Comparison of ENCODE assay signal across 18 cellular contexts in genomic region chr16:1642753-1643152, GRCh38. TPM values are rescaled to one million over a fixed set of nuclear protein-coding genes. Genes with fewer than 3 reads are reported as not detected.
DNase-seq lines count a peak whose midpoint lies in the region; ATAC-seq and TF ChIP-seq lines count a peak whose summit lies in the region.
"Had no signal": no experiment of that assay in that cellular context is flagged by ENCODE, and none has a peak within 500 bp of the region (broad histone marks: within the 10 kb centered on the region; RNA-seq: fewer than 3 reads in every experiment).

No MANE protein-coding gene starts in this region.

- H3K9ac ChIP-seq in BLaER1 (no peak overlapping the region; the same call in 1 of the 2 replicates), endodermal cell (ENCODE audit: extremely low read depth, low read length, poor library complexity, severe bottlenecking) (no peak overlapping the region)

- in situ Hi-C loops in gastrocnemius medialis (cut with MboI; ENCODE audit: low sequenced_read_pairs in 4 of 4), result no loop called here

- no peak overlapping the region for H3K4me2 ChIP-seq in BLaER1

- H3K27ac ChIP-seq in BLaER1, result peak overlapping the region; percentile 78
- H3K27ac ChIP-seq in endodermal cell (ENCODE audit: low read depth, low read length), result no peak overlapping the region
- peak overlapping the region; percentile 68 to 82 (median 77) for H3K27ac ChIP-seq in gastrocnemius medialis
- H3K27ac ChIP-seq in upper lobe of left lung, result no peak overlapping the region
- H3K27ac ChIP-seq: RWPE1 had no signal

- peaks cover 30% of the 10 kb centered on the region for H3K4me1 Mint-ChIP-seq in T-helper 17 cell
- peaks cover 15% of the 10 kb centered on the region for H3K4me1 Mint-ChIP-seq in endodermal cell

- no peaks in the 10 kb centered on the region for H3K9me3 Mint-ChIP-seq in endodermal cell
- H3K9me3 Mint-ChIP-seq: CD4-positive, alpha-beta T cell; IgD-negative memory B cell had no signal

- H3K4me1 ChIP-seq in BLaER1 (peaks cover 94% of the 10 kb centered on the region), endodermal cell (ENCODE audit: control insufficient read depth, insufficient read depth, low read length) (no peaks in the 10 kb centered on the region), gastrocnemius medialis (peaks cover 32 to 39% of the 10 kb centered on the region in 2 donors), upper lobe of left lung (peaks cover 0 to 17% (median 0%) of the 10 kb centered on the region in 4 donors)
- H3K4me1 ChIP-seq: BE2C had no signal

- H3K27me3 ChIP-seq in BLaER1 (no peaks in the 10 kb centered on the region), endodermal cell (ENCODE audit: control insufficient read depth, insufficient read depth, low read length, poor library complexity, severe bottlenecking) (no peaks in the 10 kb centered on the region), gastrocnemius medialis (no peaks in the 10 kb centered on the region), upper lobe of left lung (no peaks in the 10 kb centered on the region)
- H3K27me3 ChIP-seq: BE2C had no signal

- no peak overlapping the region for H3K4me3 Mint-ChIP-seq in T-helper 17 cell
- no peak overlapping the region for H3K4me3 Mint-ChIP-seq in endodermal cell
- H3K4me3 Mint-ChIP-seq: CD4-positive, alpha-beta T cell; IgD-negative memory B cell had no signal

- intact Hi-C loops in gastrocnemius medialis (cut with DNase I; ENCODE audit: low total_unique reads), result loop anchor here (1.0 kb wide), 1 partner anchor 30 kb away; the partner anchor contains the start of genes CRAMP1 and IFT140

- 95 to 97% methylated on average over 11 of the region's 11 CpGs for WGBS in endodermal cell (ENCODE audit: insufficient coverage in 1 of 2, insufficient read length in 1 of 2), 2 experiments
- 96% methylated on average over 11 of the region's 11 CpGs for WGBS in upper lobe of left lung, 2 donors

- H3K36me3 ChIP-seq in BLaER1, result peaks cover 80% of the 10 kb centered on the region
- peaks cover 72% of the 10 kb centered on the region for H3K36me3 ChIP-seq in endodermal cell (ENCODE audit: control insufficient read depth, insufficient read depth, low read length)
- peaks cover 0 to 33% of the 10 kb centered on the region in 2 donors for H3K36me3 ChIP-seq in gastrocnemius medialis
- peaks cover 25 to 85% (median 70%) of the 10 kb centered on the region in 4 donors for H3K36me3 ChIP-seq in upper lobe of left lung

- TF ChIP-seq EP300 in upper lobe of left lung (IDR thresholded peaks at IDR 0.05), result no peak

- H3K4me3 ChIP-seq in BLaER1 (no peak overlapping the region), endodermal cell (ENCODE audit: low read length) (no peak overlapping the region), gastrocnemius medialis (no peak overlapping the region), upper lobe of left lung (no peak overlapping the region)

- TF ChIP-seq CTCF in endodermal cell (conservative IDR thresholded peaks at IDR 0.05), result no peak
- TF ChIP-seq CTCF in gastrocnemius medialis (IDR thresholded peaks at IDR 0.05 in 4 of 5, conservative IDR thresholded peaks at IDR 0.05 in 1 of 5), result no peak
- TF ChIP-seq CTCF in upper lobe of left lung (IDR thresholded peaks at IDR 0.05), result no peak
- TF ChIP-seq CTCF in GM10266 (IDR thresholded peaks at IDR 0.05; ENCODE audit: control insufficient read depth, insufficient read depth, low read depth, missing control alignments), result no peak

- H3K36me3 Mint-ChIP-seq in T-helper 17 cell (ENCODE audit: low read depth), result peaks cover 18% of the 10 kb centered on the region
- H3K36me3 Mint-ChIP-seq in endodermal cell (ENCODE audit: low read depth), result peaks cover 79% of the 10 kb centered on the region

- H3K9me3 ChIP-seq in BLaER1 (no peaks in the 10 kb centered on the region), T-helper 17 cell (ENCODE audit: control insufficient read depth, low read length, poor library complexity, severe bottlenecking) (no peaks in the 10 kb centered on the region), endodermal cell (ENCODE audit: control insufficient read depth, low read length) (no peaks in the 10 kb centered on the region), gastrocnemius medialis (no peaks in the 10 kb centered on the region), upper lobe of left lung (no peaks in the 10 kb centered on the region)
- H3K9me3 ChIP-seq: BE2C had no signal

- DNase-seq in T-helper 17 cell, result no peak
- no peak for DNase-seq in endodermal cell
- peak in 1 of 2 donors; percentile 29 for DNase-seq in gastrocnemius medialis
- no peak for DNase-seq in upper lobe of left lung
- no peak for DNase-seq in pons (ENCODE audit: low spot score)
- no peak for DNase-seq in GM10266 (ENCODE audit: extremely low spot score)
- DNase-seq: BE2C; CD4-positive, alpha-beta T cell; COR-L47; DMS79; NCI-H1105 treated with DMSO at 0.1 percent for 48 hours; NCI-H2029 treated with DMSO at 0.1 percent for 48 hours; NCI-H226; NCI-H510A treated with DMSO at 0.1 percent for 48 hours; NCI-H748 treated with DMSO at 0.1 percent for 48 hours had no signal

- TF ChIP-seq POLR2A in gastrocnemius medialis (IDR thresholded peaks at IDR 0.05), result no peak
- no peak for TF ChIP-seq POLR2A in upper lobe of left lung (IDR thresholded peaks at IDR 0.05)

- H3K27ac Mint-ChIP-seq in T-helper 17 cell, result peak overlapping the region; percentile 79
- H3K27ac Mint-ChIP-seq in endodermal cell, result peak overlapping the region; percentile 8
- H3K27ac Mint-ChIP-seq: CD4-positive, alpha-beta T cell; IgD-negative memory B cell had no signal

- ATAC-seq in T-helper 17 cell (no peak), gastrocnemius medialis (peak; percentile 18 to 65), upper lobe of left lung (ENCODE audit: low FRiP score in 2 of 2) (no peak)

- H3K27me3 Mint-ChIP-seq in T-helper 17 cell, result no peaks in the 10 kb centered on the region
- H3K27me3 Mint-ChIP-seq in endodermal cell (ENCODE audit: insufficient read depth), result no peaks in the 10 kb centered on the region
- H3K27me3 Mint-ChIP-seq: CD4-positive, alpha-beta T cell; IgD-negative memory B cell had no signal

- H4K20me1 ChIP-seq in BLaER1, result no peaks in the 10 kb centered on the region

RNA-seq across cellular contexts. Expression of gene CRAMP1, which starts 30.6 kb away (rescaled TPM):
- total RNA-seq in T-helper 17 cell (10 to 100 TPM; 22.8 to 28.6 TPM), endodermal cell (10 to 100 TPM; 29.2 to 40.0 TPM), gastrocnemius medialis (10 to 100 TPM in 1 of 4 donors, 1 to 10 TPM in 3; 7.0 to 10.7 (median 8.7) TPM), upper lobe of left lung (10 to 100 TPM; 16.3 to 57.6 (median 20.6) TPM)
- 22.5 TPM for polyA plus RNA-seq in endodermal cell (2013, experiment 1 of 2)
- 19.3 TPM for polyA plus RNA-seq in endodermal cell (2013, experiment 2 of 2)

RNA-seq across cellular contexts. Expression of gene IFT140, which starts 30.9 kb away (rescaled TPM):
- total RNA-seq in T-helper 17 cell (1 to 10 TPM; 5.5 to 7.9 TPM), endodermal cell (10 to 100 TPM; 43.0 to 58.9 TPM), gastrocnemius medialis (1 to 10 TPM; 3.4 to 5.2 (median 4.8) TPM), upper lobe of left lung (100 to 1,000 TPM in 1 of 6 donors, 10 to 100 TPM in 5; 32.1 to 152 (median 49.8) TPM)
- 44.2 TPM for polyA plus RNA-seq in endodermal cell (2013, experiment 1 of 2)
- polyA plus RNA-seq in endodermal cell (2013, experiment 2 of 2), result 38.1 TPM

RNA-seq across cellular contexts. Expression of gene JPT2, which starts 35.3 kb away (rescaled TPM):
- 10 to 100 TPM; 11.6 to 14.4 TPM for total RNA-seq in T-helper 17 cell
- total RNA-seq in endodermal cell, result 100 to 1,000 TPM; 161 to 168 TPM
- polyA plus RNA-seq in endodermal cell (2013, experiment 1 of 2), result 154 TPM
- polyA plus RNA-seq in endodermal cell (2013, experiment 2 of 2), result 159 TPM
- 10 to 100 TPM in 3 of 4 donors, 1 to 10 TPM in 1; 8.7 to 28.2 (median 15.9) TPM for total RNA-seq in gastrocnemius medialis
- total RNA-seq in upper lobe of left lung, result 10 to 100 TPM; 15.8 to 60.5 (median 38.3) TPM

Comparison
In these comparisons a context has a peak if more than half of its experiments do, and no peak if none do; other contexts are left out.
1. H3K27ac ChIP-seq: peak in BLaER1 (single experiment) and gastrocnemius medialis (4 of 4); none in endodermal cell (single experiment) and upper lobe of left lung (0 of 4).
2. ATAC-seq: peak in gastrocnemius medialis (2 of 2); none in T-helper 17 cell (single experiment) and upper lobe of left lung (0 of 2).